In genomic region chr4:185743722-185744121, GRCh38 we compare ENCODE assay signal across 18 cellular contexts.
DNase-seq lines count a peak whose midpoint lies in the region; ATAC-seq, FAIRE-seq and TF ChIP-seq lines count a peak whose summit lies in the region.
"Had no signal": no experiment of that assay in that cellular context is flagged by ENCODE, and none has a peak within 500 bp of the region (broad histone marks: within the 10 kb centered on the region; RNA-seq: fewer than 3 reads in every experiment).

No MANE protein-coding gene starts in this region.

- TF ChIP-seq CTCF in left ventricle myocardium inferior (IDR thresholded peaks at IDR 0.05; ENCODE audit: borderline replicate concordance) (no peak), liver (IDR thresholded peaks at IDR 0.05; ENCODE audit: low read depth, low read length, missing input control) (no peak), tibial artery (IDR thresholded peaks at IDR 0.05) (no peak)

- no peaks in the 10 kb centered on the region for H3K4me1 Mint-ChIP-seq in activated T-cell treated with anti-CD3 and anti-CD28 coated beads, Interleukin-2, amount 50 U/mL, for 24 hours (ENCODE audit: low read depth)
- no peaks in the 10 kb centered on the region for H3K4me1 Mint-ChIP-seq in activated naive CD4-positive, alpha-beta T cell treated with anti-CD3 and anti-CD28 coated beads for 36 hours (ENCODE audit: low read depth)
- H3K4me1 Mint-ChIP-seq: CD8-positive, alpha-beta memory T cell had no signal

- H3K9me3 Mint-ChIP-seq in activated T-cell treated with anti-CD3 and anti-CD28 coated beads, Interleukin-2, amount 50 U/mL, for 24 hours = no peaks in the 10 kb centered on the region
- no peaks in the 10 kb centered on the region for H3K9me3 Mint-ChIP-seq in activated naive CD4-positive, alpha-beta T cell treated with anti-CD3 and anti-CD28 coated beads for 36 hours
- H3K9me3 Mint-ChIP-seq: GM23338, HFFc6 had no signal

- H3K4me3 ChIP-seq in left ventricle myocardium inferior (no peak overlapping the region), liver (ENCODE audit: low read depth in 1 of 3, low read length in 3 of 3) (no peak overlapping the region), tibial artery (no peak overlapping the region)
- H3K4me3 ChIP-seq: GM23338 had no signal

- peak overlapping the region in 1 of 2 donors; percentile 12 for H3K9ac ChIP-seq in liver (ENCODE audit: low read depth in 1 of 2, low read length in 2 of 2)

- no peak overlapping the region for H3K27ac Mint-ChIP-seq in activated T-cell treated with anti-CD3 and anti-CD28 coated beads, Interleukin-2, amount 50 U/mL, for 24 hours
- H3K27ac Mint-ChIP-seq in activated naive CD4-positive, alpha-beta T cell treated with anti-CD3 and anti-CD28 coated beads for 36 hours = no peak overlapping the region
- H3K27ac Mint-ChIP-seq: CD8-positive, alpha-beta memory T cell; GM23338; HFFc6 had no signal

- ATAC-seq in Right ventricle myocardium superior (ENCODE audit: poor library complexity) = no peak
- ATAC-seq: GM23338 had no signal

- H3K36me3 ChIP-seq in left ventricle myocardium inferior (no peaks in the 10 kb centered on the region), liver (ENCODE audit: control insufficient read depth in 4 of 4, insufficient read depth in 3 of 4, low read depth in 1 of 4, low read length in 3 of 4) (peaks cover 0 to 8% (median 1%) of the 10 kb centered on the region in 4 donors), tibial artery (no peaks in the 10 kb centered on the region)
- H3K36me3 ChIP-seq: BE2C had no signal

- no peaks in the 10 kb centered on the region for H3K36me3 Mint-ChIP-seq in activated T-cell treated with anti-CD3 and anti-CD28 coated beads, Interleukin-2, amount 50 U/mL, for 24 hours (ENCODE audit: low read depth)
- H3K36me3 Mint-ChIP-seq in activated naive CD4-positive, alpha-beta T cell treated with anti-CD3 and anti-CD28 coated beads for 36 hours (ENCODE audit: low read depth) = no peaks in the 10 kb centered on the region
- H3K36me3 Mint-ChIP-seq: CD8-positive, alpha-beta memory T cell had no signal

- H3K27me3 ChIP-seq in left ventricle myocardium inferior (ENCODE audit: low read depth) (no peaks in the 10 kb centered on the region), liver (ENCODE audit: control insufficient read depth in 4 of 4, insufficient read depth in 4 of 4, low read length in 3 of 4) (no peaks in the 10 kb centered on the region), tibial artery (no peaks in the 10 kb centered on the region)
- H3K27me3 ChIP-seq: BE2C had no signal

- H3K9me3 ChIP-seq in left ventricle myocardium inferior (replicated peaks) (no peaks in the 10 kb centered on the region), liver (ENCODE audit: control insufficient read depth in 4 of 4, low read length in 3 of 4) (no peaks in the 10 kb centered on the region), tibial artery (no peaks in the 10 kb centered on the region)
- H3K9me3 ChIP-seq: BE2C had no signal

- no peak overlapping the region for H3K4me3 Mint-ChIP-seq in activated T-cell treated with anti-CD3 and anti-CD28 coated beads, Interleukin-2, amount 50 U/mL, for 24 hours
- H3K4me3 Mint-ChIP-seq in activated naive CD4-positive, alpha-beta T cell treated with anti-CD3 and anti-CD28 coated beads for 36 hours = no peak overlapping the region
- H3K4me3 Mint-ChIP-seq: CD8-positive, alpha-beta memory T cell; GM23338; HFFc6 had no signal

- no peak for DNase-seq in left ventricle myocardium inferior
- no peak for DNase-seq in Right ventricle myocardium superior
- no peak for DNase-seq in GM18507 (ENCODE audit: extremely low spot score, insufficient read length, low read depth)
- no peak for DNase-seq in tibial artery
- DNase-seq in activated T-cell treated with anti-CD3 and anti-CD28 coated beads, Interleukin-2, amount 50 U/mL, for 24 hours = no peak
- DNase-seq in NCI-H187 (lab: John Stamatoyannopoulos, UW) = no peak
- DNase-seq in activated naive CD4-positive, alpha-beta T cell treated with anti-CD3 and anti-CD28 coated beads for 36 hours = no peak
- DNase-seq: BE2C; CD8-positive, alpha-beta memory T cell; COR-L47; DMS 273 treated with DMSO at 0.1 percent for 48 hours; HCEC 1CT; HFFc6 had no signal

- peaks cover 7% of the 10 kb centered on the region for H3K27me3 Mint-ChIP-seq in activated T-cell treated with anti-CD3 and anti-CD28 coated beads, Interleukin-2, amount 50 U/mL, for 24 hours
- H3K27me3 Mint-ChIP-seq in activated naive CD4-positive, alpha-beta T cell treated with anti-CD3 and anti-CD28 coated beads for 36 hours (ENCODE audit: low read depth) = peaks cover 3% of the 10 kb centered on the region

- H3K27ac ChIP-seq in left ventricle myocardium inferior (replicated peaks) = peak overlapping the region; percentile 61
- peak overlapping the region; percentile 46 to 82 for H3K27ac ChIP-seq in liver (ENCODE audit: low read depth in 1 of 2, low read length in 2 of 2)
- peak overlapping the region; percentile 59 to 84 for H3K27ac ChIP-seq in tibial artery

- intact Hi-C loops in left ventricle myocardium inferior (cut with micrococcal nuclease) = no loop called here
- intact Hi-C loops in Right ventricle myocardium superior (cut with DNase I) = no loop called here
- intact Hi-C loops in tibial artery (cut with DNase I; ENCODE audit: low total_unique reads) = no loop called here
- intact Hi-C loops in activated naive CD4-positive, alpha-beta T cell treated with anti-CD3 and anti-CD28 coated beads for 36 hours (cut with micrococcal nuclease) = no loop called here

- H3K4me1 ChIP-seq in left ventricle myocardium inferior = peaks cover 97% of the 10 kb centered on the region
- H3K4me1 ChIP-seq in liver (ENCODE audit: control insufficient read depth in 4 of 4, insufficient read depth in 4 of 4, low read length in 3 of 4) = peaks cover 2 to 74% (median 42%) of the 10 kb centered on the region in 4 donors
- peaks cover 0 to 100% (median 48%) of the 10 kb centered on the region in 4 donors for H3K4me1 ChIP-seq in tibial artery
- H3K4me1 ChIP-seq: BE2C had no signal

- peak; percentile 36 for FAIRE-seq in GM18507 (lab: Jason Lieb, UNC)
- FAIRE-seq: G401.6, GM12891, H54 had no signal

- no peak for TF ChIP-seq RAD21 in liver (IDR thresholded peaks at IDR 0.05)

- CTCF ChIA-PET in activated naive CD4-positive, alpha-beta T cell treated with anti-CD3 and anti-CD28 coated beads for 36 hours (lab: Charles Lee) = no interaction called here

TF ChIP-seq in liver, 16 proteins besides CTCF, POLR2A, EP300 and RAD21 (continues in another document):
- TF ChIP-seq SP1 (IDR thresholded peaks at IDR 0.05) = no peak
- no peak for TF ChIP-seq TAF1 (conservative IDR thresholded peaks at IDR 0.05)
- no peak for TF ChIP-seq MAX (IDR thresholded peaks at IDR 0.05)
- no peak for TF ChIP-seq EGR1 (IDR thresholded peaks at IDR 0.05; ENCODE audit: low read depth in 2 of 2)
- no peak for TF ChIP-seq HNF4G (IDR thresholded peaks at IDR 0.05)
- TF ChIP-seq FOXA2 (IDR thresholded peaks at IDR 0.05) = no peak
- TF ChIP-seq HNF4A (conservative IDR thresholded peaks at IDR 0.05) = no peak
- no peak for TF ChIP-seq FOXA1 (IDR thresholded peaks at IDR 0.05)
- no peak for TF ChIP-seq YY1 (IDR thresholded peaks at IDR 0.05)
- TF ChIP-seq REST (IDR thresholded peaks at IDR 0.05) = no peak
- no peak for TF ChIP-seq JUND (IDR thresholded peaks at IDR 0.05)
- no peak for TF ChIP-seq GABPA (IDR thresholded peaks at IDR 0.05 in 1 of 2, conservative IDR thresholded peaks at IDR 0.05 in 1 of 2)
- TF ChIP-seq ATF3 (IDR thresholded peaks at IDR 0.05) = no peak
- TF ChIP-seq RXRA (IDR thresholded peaks at IDR 0.05) = no peak
